In the genomic region with DNA sequence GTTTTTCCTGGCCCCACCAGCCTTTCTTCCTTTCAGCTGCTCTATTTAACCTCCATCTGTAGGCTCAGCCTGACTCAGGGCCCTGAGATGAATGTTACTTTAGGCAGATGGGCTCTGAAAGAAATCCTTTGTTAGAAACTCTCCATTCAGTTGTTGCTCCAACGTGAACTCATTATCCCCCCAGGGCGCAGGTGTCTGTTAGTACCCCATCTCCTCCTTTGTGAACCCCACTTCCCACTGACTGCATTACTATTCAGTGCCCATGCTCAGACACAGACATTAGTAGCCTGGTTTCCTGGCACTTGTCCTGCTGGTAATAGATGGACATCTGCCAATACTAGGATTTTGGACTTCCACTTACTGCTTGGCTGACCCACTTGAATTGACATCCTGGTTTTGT, we compare ENCODE assay signal across 19 cellular contexts.
DNase-seq lines count a peak whose midpoint lies in the region; ATAC-seq, FAIRE-seq and TF ChIP-seq lines count a peak whose summit lies in the region.
"Had no signal": no experiment of that assay in that cellular context is flagged by ENCODE, and none has a peak within 500 bp of the region (broad histone marks: within the 10 kb centered on the region; RNA-seq: fewer than 3 reads in every experiment).

No MANE protein-coding gene starts in this region.

- H3K27ac Mint-ChIP-seq in brain, result peak overlapping the region; percentile 13 to 73 (median 54)
- H3K27ac Mint-ChIP-seq: CD4-positive, CD25-positive, alpha-beta regulatory T cell; HFFc6; naive thymus-derived CD8-positive, alpha-beta T cell had no signal

- H3K36me3 Mint-ChIP-seq in brain, result no peaks in the 10 kb centered on the region
- H3K36me3 Mint-ChIP-seq: CD4-positive, CD25-positive, alpha-beta regulatory T cell; naive thymus-derived CD8-positive, alpha-beta T cell had no signal

- H3K4me1 Mint-ChIP-seq in brain, result peaks cover 6% of the 10 kb centered on the region
- H3K4me1 Mint-ChIP-seq: CD4-positive, CD25-positive, alpha-beta regulatory T cell; naive thymus-derived CD8-positive, alpha-beta T cell had no signal

- no peaks in the 10 kb centered on the region for H3K27me3 Mint-ChIP-seq in brain
- H3K27me3 Mint-ChIP-seq: CD4-positive, CD25-positive, alpha-beta regulatory T cell; naive thymus-derived CD8-positive, alpha-beta T cell had no signal

- no peak overlapping the region for H3K4me3 Mint-ChIP-seq in brain
- H3K4me3 Mint-ChIP-seq: activated T-cell treated with anti-CD3 and anti-CD28 coated beads, Interleukin-2, amount 50 U/mL, for 4 hours; CD4-positive, CD25-positive, alpha-beta regulatory T cell; HFFc6; naive thymus-derived CD8-positive, alpha-beta T cell had no signal

- H3K9me3 Mint-ChIP-seq in brain, result peaks cover 0 to 7% (median 3%) of the 10 kb centered on the region in 5 experiments
- H3K9me3 Mint-ChIP-seq: activated T-cell treated with anti-CD3 and anti-CD28 coated beads, Interleukin-2, amount 50 U/mL, for 4 hours had no signal

- no peak for ATAC-seq in HG02973 (IDR thresholded peaks at IDR 0.05; ENCODE audit: unreplicated experiment)
- ATAC-seq: activated T-cell treated with anti-CD3 and anti-CD28 coated beads, Interleukin-2, amount 50 U/mL, for 4 hours; heart left ventricle; naive thymus-derived CD8-positive, alpha-beta T cell; stimulated activated naive CD8-positive, alpha-beta T cell treated with anti-CD3 and anti-CD28 coated beads, Interleukin-15, Interleukin-2, amounts not matched to agents 100 U/mL and 50 U/mL, for 24 hours had no signal

- no peak for TF ChIP-seq CTCF in brain (conservative IDR thresholded peaks at IDR 0.05)

- DNase-seq in D341Med (ENCODE audit: low spot score), result peak; percentile 11
- peak; percentile 33 for DNase-seq in NCI-H1105 treated with DMSO at 0.1 percent for 48 hours (lab: John Stamatoyannopoulos, UW)
- DNase-seq in midbrain (lab: John Stamatoyannopoulos, UW), result peak; percentile 31
- no peak for DNase-seq in NOMO-1 treated with dmso at 0.1 percent for 144 hours (lab: John Stamatoyannopoulos, UW; ENCODE audit: unreplicated experiment)
- no peak for DNase-seq in urothelium cell line (ENCODE audit: low spot score)
- DNase-seq in middle frontal gyrus (ENCODE audit: extremely low spot score, low spot score), result no peak
- DNase-seq: activated CD4-positive, alpha-beta T cell treated with anti-CD3 and anti-CD28 coated beads for 4 hours; activated T-cell treated with anti-CD3 and anti-CD28 coated beads, Interleukin-2, amount 50 U/mL, for 4 hours; CD4-positive, CD25-positive, alpha-beta regulatory T cell; heart left ventricle; HFFc6; naive thymus-derived CD8-positive, alpha-beta T cell; NCI-H1436 treated with DMSO at 0.1 percent for 48 hours; NCI-H510A; right lobe of liver; stimulated activated naive CD8-positive, alpha-beta T cell treated with anti-CD3 and anti-CD28 coated beads, Interleukin-15, Interleukin-2, amounts not matched to agents 100 U/mL and 50 U/mL, for 24 hours; T-helper 2 cell had no signal

- no peak for FAIRE-seq in urothelium cell line (lab: Jason Lieb, UNC)

Comparison
In these comparisons a context has a peak if more than half of its experiments do, and no peak if none do; other contexts are left out.
1. DNase-seq: peak in D341Med (single experiment), NCI-H1105 treated with DMSO at 0.1 percent for 48 hours (single experiment) and midbrain (single experiment); none in NOMO-1 treated with dmso at 0.1 percent for 144 hours (single experiment), urothelium cell line (single experiment) and middle frontal gyrus (single experiment).